Comparison of ENCODE assay signal across 8 cellular contexts in genomic region chr5:95846554-95847260, GRCh38. TPM values are rescaled to one million over a fixed set of nuclear protein-coding genes. Genes with fewer than 3 reads are reported as not detected.
DNase-seq lines count a peak whose midpoint lies in the region; ATAC-seq and TF ChIP-seq lines count a peak whose summit lies in the region.

No MANE protein-coding gene starts in this region.

- BruUV-seq in Calu3 (replicated peaks; lab: Mats Ljungman, UMichigan): no TSS peak

- no peak overlapping the region for H3K27ac ChIP-seq in Peyer's patch
- no peak overlapping the region for H3K27ac ChIP-seq in esophagus muscularis mucosa (replicated peaks in 1 of 4)
- H3K27ac ChIP-seq in upper lobe of left lung: peak overlapping the region in 1 of 4 donors; percentile 6

- no peak overlapping the region for H3K4me3 ChIP-seq in Peyer's patch
- H3K4me3 ChIP-seq in esophagus muscularis mucosa: no peak overlapping the region
- H3K4me3 ChIP-seq in upper lobe of left lung: no peak overlapping the region

- peaks cover 0 to 5% (median 2%) of the 10 kb centered on the region in 4 donors for H3K4me1 ChIP-seq in Peyer's patch
- peaks cover 3 to 16% (median 13%) of the 10 kb centered on the region in 4 donors for H3K4me1 ChIP-seq in esophagus muscularis mucosa
- peaks cover 21 to 28% (median 22%) of the 10 kb centered on the region in 4 donors for H3K4me1 ChIP-seq in upper lobe of left lung

- H3K9me3 Mint-ChIP-seq in Calu3 (ENCODE audit: low read depth, unreplicated experiment): no peaks in the 10 kb centered on the region
- H3K9me3 Mint-ChIP-seq in activated T-cell treated with anti-CD3 and anti-CD28 coated beads, Interleukin-2, amount 50 U/mL, for 4 hours: no peaks in the 10 kb centered on the region
- no peaks in the 10 kb centered on the region for H3K9me3 Mint-ChIP-seq in nephron

- no peaks in the 10 kb centered on the region for H3K36me3 ChIP-seq in Peyer's patch
- no peaks in the 10 kb centered on the region for H3K36me3 ChIP-seq in esophagus muscularis mucosa
- no peaks in the 10 kb centered on the region for H3K36me3 ChIP-seq in upper lobe of left lung

- H3K27me3 Mint-ChIP-seq in Calu3 (ENCODE audit: unreplicated experiment): no peaks in the 10 kb centered on the region
- no peaks in the 10 kb centered on the region for H3K27me3 Mint-ChIP-seq in activated T-cell treated with anti-CD3 and anti-CD28 coated beads, Interleukin-2, amount 50 U/mL, for 4 hours (ENCODE audit: low read depth)
- peaks cover 3% of the 10 kb centered on the region for H3K27me3 Mint-ChIP-seq in nephron (ENCODE audit: low read depth)

- ATAC-seq in GM19467 (IDR thresholded peaks at IDR 0.05; ENCODE audit: unreplicated experiment) (peak; percentile 64), upper lobe of left lung (ENCODE audit: low FRiP score in 2 of 2) (peak; percentile 82 to 87)
- peak; percentile 53 to 59 for ATAC-seq in activated T-cell treated with anti-CD3 and anti-CD28 coated beads, Interleukin-2, amount 50 U/mL, for 4 hours

- intact Hi-C loops in Calu3 (cut with micrococcal nuclease; ENCODE audit: unreplicated experiment) (loop anchor here (1.0 kb wide), 3 partner anchors 65 to 202 kb away; no protein-coding TSS in a partner anchor), esophagus muscularis mucosa (cut with DNase I) (loop anchor here (1.0 to 5.0 kb wide), 2 partner anchors 65 to 179 kb away; no protein-coding TSS in a partner anchor)

- no peak for TF ChIP-seq POLR2A in Peyer's patch (IDR thresholded peaks at IDR 0.05)
- no peak for TF ChIP-seq POLR2A in esophagus muscularis mucosa (IDR thresholded peaks at IDR 0.05; ENCODE audit: low read depth)
- TF ChIP-seq POLR2A in upper lobe of left lung (IDR thresholded peaks at IDR 0.05): no peak

- peaks cover 5% of the 10 kb centered on the region for H3K36me3 Mint-ChIP-seq in Calu3 (ENCODE audit: insufficient read depth, unreplicated experiment)
- no peaks in the 10 kb centered on the region for H3K36me3 Mint-ChIP-seq in activated T-cell treated with anti-CD3 and anti-CD28 coated beads, Interleukin-2, amount 50 U/mL, for 4 hours (ENCODE audit: insufficient read depth)
- H3K36me3 Mint-ChIP-seq in nephron (ENCODE audit: low read depth): no peaks in the 10 kb centered on the region

- no peak overlapping the region for H3K27ac Mint-ChIP-seq in Calu3 (ENCODE audit: unreplicated experiment)
- no peak overlapping the region for H3K27ac Mint-ChIP-seq in nephron

- TF ChIP-seq EP300 in esophagus muscularis mucosa (IDR thresholded peaks at IDR 0.05): no peak
- TF ChIP-seq EP300 in upper lobe of left lung (IDR thresholded peaks at IDR 0.05): no peak

- H3K27me3 ChIP-seq in Peyer's patch (no peaks in the 10 kb centered on the region), esophagus muscularis mucosa (no peaks in the 10 kb centered on the region), upper lobe of left lung (no peaks in the 10 kb centered on the region)

- TF ChIP-seq CTCF in Calu3 (IDR thresholded peaks at IDR 0.05; ENCODE audit: unreplicated experiment) (peak; percentile 83), Peyer's patch (IDR thresholded peaks at IDR 0.05) (peak; percentile 91 to 99 (median 98)), esophagus muscularis mucosa (IDR thresholded peaks at IDR 0.05) (peak; percentile 93 to 96 (median 93)), nephron (IDR thresholded peaks at IDR 0.05; ENCODE audit: unreplicated experiment in 3 of 3) (peak; percentile 91 to 94 (median 91)), upper lobe of left lung (IDR thresholded peaks at IDR 0.05) (peak; percentile 86 to 94 (median 93))

- no peaks in the 10 kb centered on the region for H3K9me3 ChIP-seq in Peyer's patch
- H3K9me3 ChIP-seq in esophagus muscularis mucosa: no peaks in the 10 kb centered on the region
- H3K9me3 ChIP-seq in upper lobe of left lung: no peaks in the 10 kb centered on the region

- CTCF ChIA-PET in Calu3 (lab: Charles Lee): interaction anchor here (0.9 to 4.2 kb wide), 2 partner anchors 65 to 205 kb away, joined by 5 to 22 read pairs; no protein-coding TSS in a partner anchor

- DNase-seq in Calu3 (peak; percentile 76), HT1080 (ENCODE audit: low read depth) (peak; percentile 67), Peyer's patch (peak in 2 of 3 donors; percentile 57 to 86), esophagus muscularis mucosa (ENCODE audit: extremely low spot score) (no peak), upper lobe of left lung (peak in 1 of 2 donors; percentile 66)
- peak; percentile 67 for DNase-seq in activated T-cell treated with anti-CD3 and anti-CD28 coated beads, Interleukin-2, amount 50 U/mL, for 4 hours

- WGBS in esophagus muscularis mucosa: 83% methylated on average over 7 of the region's 7 CpGs
- 73 to 80% methylated on average over 6 to 7 of the region's 7 CpGs for WGBS in upper lobe of left lung, 2 donors

- peaks cover 15% of the 10 kb centered on the region for H3K4me1 Mint-ChIP-seq in Calu3 (ENCODE audit: low read depth, unreplicated experiment)
- peaks cover 11% of the 10 kb centered on the region for H3K4me1 Mint-ChIP-seq in activated T-cell treated with anti-CD3 and anti-CD28 coated beads, Interleukin-2, amount 50 U/mL, for 4 hours (ENCODE audit: low read depth)
- no peaks in the 10 kb centered on the region for H3K4me1 Mint-ChIP-seq in nephron

- no peak overlapping the region for H3K4me3 Mint-ChIP-seq in Calu3 (ENCODE audit: low read depth, unreplicated experiment)
- no peak overlapping the region for H3K4me3 Mint-ChIP-seq in activated T-cell treated with anti-CD3 and anti-CD28 coated beads, Interleukin-2, amount 50 U/mL, for 4 hours
- no peak overlapping the region for H3K4me3 Mint-ChIP-seq in nephron

RNA-seq across cellular contexts. Expression of gene GLRX, which starts 24.2 kb away (rescaled TPM):
- total RNA-seq in Calu3 (2022) (27.9 and 33.7 TPM in 2 replicates), Peyer's patch (100 to 1,000 TPM; 126 to 311 (median 181) TPM), esophagus muscularis mucosa (10 to 100 TPM; 14.1 to 56.0 (median 34.0) TPM), upper lobe of left lung (10 to 100 TPM; 22.0 to 99.9 (median 78.5) TPM)
- 37.5 and 46.3 TPM in 2 replicates for total RNA-seq in HT1080 (2014; rRNA removed; shearing (Covaris generic))
- 69.2 and 92.5 TPM in 2 replicates for polyA plus RNA-seq in HT1080 (2015; cell fraction: cytosol; rRNA removed)
- polyA plus RNA-seq in HT1080 (2015; cell fraction: nucleus; rRNA removed): 34.1 and 45.8 TPM in 2 replicates
- 10 to 100 TPM; 10.1 to 16.3 (median 12.8) TPM for total RNA-seq in activated T-cell treated with anti-CD3 and anti-CD28 coated beads, Interleukin-2, amount 50 U/mL, for 4 hours
